ENCODE assay signal across 33 cellular contexts in genomic region chr11:60769811-60770210, GRCh38. TPM values are rescaled to one million over a fixed set of nuclear protein-coding genes. Genes with fewer than 3 reads are reported as not detected.
"Had no signal": no experiment of that assay in that cellular context is flagged by ENCODE, and none has a peak within 500 bp of the region (broad histone marks: within the 10 kb centered on the region; RNA-seq: fewer than 3 reads in every experiment).

No MANE protein-coding gene starts in this region.

- DNase-seq: activated CD4-positive, alpha-beta T cell treated with anti-CD3 and anti-CD28 coated beads, Interleukin-2, amount 50 U/mL, for 1 hour; activated CD8-positive, alpha-beta T cell treated with anti-CD3 and anti-CD28 coated beads for 36 hours; activated naive CD4-positive, alpha-beta T cell; activated T-cell treated with anti-CD3 and anti-CD28 coated beads, Interleukin-2, amount 50 U/mL, for 4 hours; central memory CD4-positive, alpha-beta T cell; endodermal cell; foreskin melanocyte; glutamatergic neuron; islet precursor cell; left cardiac atrium; left ventricle myocardium superior; psoas muscle; small intestine; stimulated activated CD4-positive, alpha-beta T cell treated with anti-CD3 and anti-CD28 coated beads, Interleukin-1b, Interleukin-23, amount 100 ng/mL, for 48 hours; stimulated activated CD4-positive, alpha-beta T cell treated with anti-CD3 and anti-CD28 coated beads, Interleukin-4, amount 100 ng/mL, for 4 hours; stimulated activated CD8-positive, alpha-beta memory T cell treated with anti-CD3 and anti-CD28 coated beads, Interleukin-4, amount 100 ng/mL, for 48 hours; stomach; T-helper 1 cell; thyroid gland had no signal

- H3K4me3 ChIP-seq: breast epithelium, esophagus muscularis mucosa, psoas muscle, sigmoid colon, stomach, thyroid gland had no signal

- H3K9me3 ChIP-seq: breast epithelium, esophagus muscularis mucosa, neutrophil, psoas muscle, sigmoid colon, stomach, thyroid gland had no signal

- H3K36me3 Mint-ChIP-seq: activated naive CD4-positive, alpha-beta T cell treated with anti-CD3 and anti-CD28 coated beads, Interleukin-2, amount 50 U/mL, for 72 hours; natural killer cell treated with Interleukin-12 subunit alpha and Interleukin-12 subunit beta and Interleukin-15 and Interleukin-18, amount 100 ng/mL, for 72 hours; stimulated activated memory B cell treated with anti-CD40 and anti-IgM and Interleukin-4, amounts not matched to agents 10 μg/mL and 1 μg/mL and 100 μg/mL, for 72 hours had no signal

- H3K36me3 ChIP-seq: breast epithelium, esophagus muscularis mucosa, neutrophil, sigmoid colon, stomach, thyroid gland had no signal

- H3K27ac ChIP-seq: breast epithelium, esophagus muscularis mucosa, neutrophil, psoas muscle, sigmoid colon, stomach, thyroid gland, VCaP had no signal

- H3K27ac Mint-ChIP-seq: activated CD8-positive, alpha-beta T cell treated with anti-CD3 and anti-CD28 coated beads for 36 hours; activated naive CD4-positive, alpha-beta T cell treated with anti-CD3 and anti-CD28 coated beads, Interleukin-2, amount 50 U/mL, for 72 hours; activated T-helper 17 cell treated with anti-CD3 and anti-CD28 coated beads, Interleukin-2, amount 50 U/mL, for 72 hours; dendritic cell treated with granulocyte-macrophage colony-stimulating factor and Interleukin-4, amounts not matched to agents 40 ng/mL and 50 ng/mL, for 4 days; endodermal cell; natural killer cell treated with Interleukin-12 subunit alpha and Interleukin-12 subunit beta and Interleukin-15 and Interleukin-18, amount 100 ng/mL, for 72 hours; stimulated activated memory B cell treated with anti-CD40 and anti-IgM and Interleukin-4, amounts not matched to agents 10 μg/mL and 1 μg/mL and 100 μg/mL, for 72 hours had no signal

- H3K9me3 Mint-ChIP-seq: activated CD8-positive, alpha-beta T cell treated with anti-CD3 and anti-CD28 coated beads for 36 hours; activated naive CD4-positive, alpha-beta T cell treated with anti-CD3 and anti-CD28 coated beads, Interleukin-2, amount 50 U/mL, for 72 hours; activated T-cell treated with anti-CD3 and anti-CD28 coated beads, Interleukin-2, amount 50 U/mL, for 4 hours; activated T-helper 17 cell treated with anti-CD3 and anti-CD28 coated beads, Interleukin-2, amount 50 U/mL, for 72 hours; dendritic cell treated with granulocyte-macrophage colony-stimulating factor and Interleukin-4, amounts not matched to agents 40 ng/mL and 50 ng/mL, for 4 days; endodermal cell; natural killer cell treated with Interleukin-12 subunit alpha and Interleukin-12 subunit beta and Interleukin-15 and Interleukin-18, amount 100 ng/mL, for 72 hours had no signal

- ATAC-seq: activated CD4-positive, CD25-positive, alpha-beta regulatory T cell treated with anti-CD3 and anti-CD28 coated beads, Interleukin-2, amount 50 U/mL, for 24 hours; activated CD8-positive, alpha-beta T cell treated with anti-CD3 and anti-CD28 coated beads for 36 hours; activated naive CD4-positive, alpha-beta T cell treated with anti-CD3 and anti-CD28 coated beads, Interleukin-2, amount 50 U/mL, for 72 hours; activated T-cell treated with anti-CD3 and anti-CD28 coated beads, Interleukin-2, amount 50 U/mL, for 4 hours; activated T-helper 17 cell treated with anti-CD3 and anti-CD28 coated beads, Interleukin-2, amount 50 U/mL, for 72 hours; left cardiac atrium; left ventricle myocardium superior; psoas muscle; stimulated activated memory B cell treated with anti-CD40 and anti-IgM and Interleukin-4, amounts not matched to agents 10 μg/mL and 1 μg/mL and 100 μg/mL, for 72 hours had no signal

- H3K27me3 ChIP-seq: thyroid gland had no signal

- H3K4me3 Mint-ChIP-seq: activated CD8-positive, alpha-beta T cell treated with anti-CD3 and anti-CD28 coated beads for 36 hours; activated T-cell treated with anti-CD3 and anti-CD28 coated beads, Interleukin-2, amount 50 U/mL, for 4 hours; activated T-helper 17 cell treated with anti-CD3 and anti-CD28 coated beads, Interleukin-2, amount 50 U/mL, for 72 hours; dendritic cell treated with granulocyte-macrophage colony-stimulating factor and Interleukin-4, amounts not matched to agents 40 ng/mL and 50 ng/mL, for 4 days; endodermal cell; natural killer cell treated with Interleukin-12 subunit alpha and Interleukin-12 subunit beta and Interleukin-15 and Interleukin-18, amount 100 ng/mL, for 72 hours; stimulated activated memory B cell treated with anti-CD40 and anti-IgM and Interleukin-4, amounts not matched to agents 10 μg/mL and 1 μg/mL and 100 μg/mL, for 72 hours had no signal

- H3K4me1 Mint-ChIP-seq: activated T-helper 17 cell treated with anti-CD3 and anti-CD28 coated beads, Interleukin-2, amount 50 U/mL, for 72 hours; endodermal cell had no signal

- H3K4me1 ChIP-seq: breast epithelium, psoas muscle, sigmoid colon, thyroid gland had no signal

RNA-seq across cellular contexts. Expression of gene MS4A15, which starts 13.1 kb away (rescaled TPM):
- total RNA-seq: activated CD8-positive, alpha-beta T cell treated with anti-CD3 and anti-CD28 coated beads for 36 hours; activated naive CD4-positive, alpha-beta T cell treated with anti-CD3 and anti-CD28 coated beads, Interleukin-2, amount 50 U/mL, for 72 hours; activated T-cell treated with anti-CD3 and anti-CD28 coated beads, Interleukin-2, amount 50 U/mL, for 4 hours; activated T-helper 17 cell treated with anti-CD3 and anti-CD28 coated beads, Interleukin-2, amount 50 U/mL, for 72 hours; breast epithelium; endodermal cell; left cardiac atrium; left ventricle myocardium superior; myocyte; natural killer cell treated with Interleukin-12 subunit alpha and Interleukin-12 subunit beta and Interleukin-15 and Interleukin-18, amount 100 ng/mL, for 72 hours; osteocyte; psoas muscle; sigmoid colon; stomach; thyroid gland; urinary bladder had no signal
- polyA plus RNA-seq: psoas muscle, stomach, urinary bladder had no signal

RNA-seq across cellular contexts. Expression of gene MS4A10, which starts 15.3 kb away (rescaled TPM):
- total RNA-seq: activated CD8-positive, alpha-beta T cell treated with anti-CD3 and anti-CD28 coated beads for 36 hours; activated naive CD4-positive, alpha-beta T cell treated with anti-CD3 and anti-CD28 coated beads, Interleukin-2, amount 50 U/mL, for 72 hours; activated T-cell treated with anti-CD3 and anti-CD28 coated beads, Interleukin-2, amount 50 U/mL, for 4 hours; activated T-helper 17 cell treated with anti-CD3 and anti-CD28 coated beads, Interleukin-2, amount 50 U/mL, for 72 hours; breast epithelium; endodermal cell; esophagus muscularis mucosa; left cardiac atrium; left ventricle myocardium superior; myocyte; natural killer cell treated with Interleukin-12 subunit alpha and Interleukin-12 subunit beta and Interleukin-15 and Interleukin-18, amount 100 ng/mL, for 72 hours; osteocyte; psoas muscle; sigmoid colon; thyroid gland; urinary bladder had no signal
- polyA plus RNA-seq: sigmoid colon, stomach, urinary bladder had no signal

RNA-seq across cellular contexts. Expression of gene MS4A18, which starts 45.3 kb away (rescaled TPM):
- total RNA-seq: activated CD8-positive, alpha-beta T cell treated with anti-CD3 and anti-CD28 coated beads for 36 hours; activated naive CD4-positive, alpha-beta T cell treated with anti-CD3 and anti-CD28 coated beads, Interleukin-2, amount 50 U/mL, for 72 hours; activated T-cell treated with anti-CD3 and anti-CD28 coated beads, Interleukin-2, amount 50 U/mL, for 4 hours; activated T-helper 17 cell treated with anti-CD3 and anti-CD28 coated beads, Interleukin-2, amount 50 U/mL, for 72 hours; breast epithelium; endodermal cell; esophagus muscularis mucosa; left cardiac atrium; left ventricle myocardium superior; myocyte; natural killer cell treated with Interleukin-12 subunit alpha and Interleukin-12 subunit beta and Interleukin-15 and Interleukin-18, amount 100 ng/mL, for 72 hours; osteocyte; psoas muscle; sigmoid colon; stomach; thyroid gland; urinary bladder had no signal
- polyA plus RNA-seq: psoas muscle, urinary bladder had no signal
